Comparison of ENCODE assay signal across 10 cellular contexts in the genomic region with DNA sequence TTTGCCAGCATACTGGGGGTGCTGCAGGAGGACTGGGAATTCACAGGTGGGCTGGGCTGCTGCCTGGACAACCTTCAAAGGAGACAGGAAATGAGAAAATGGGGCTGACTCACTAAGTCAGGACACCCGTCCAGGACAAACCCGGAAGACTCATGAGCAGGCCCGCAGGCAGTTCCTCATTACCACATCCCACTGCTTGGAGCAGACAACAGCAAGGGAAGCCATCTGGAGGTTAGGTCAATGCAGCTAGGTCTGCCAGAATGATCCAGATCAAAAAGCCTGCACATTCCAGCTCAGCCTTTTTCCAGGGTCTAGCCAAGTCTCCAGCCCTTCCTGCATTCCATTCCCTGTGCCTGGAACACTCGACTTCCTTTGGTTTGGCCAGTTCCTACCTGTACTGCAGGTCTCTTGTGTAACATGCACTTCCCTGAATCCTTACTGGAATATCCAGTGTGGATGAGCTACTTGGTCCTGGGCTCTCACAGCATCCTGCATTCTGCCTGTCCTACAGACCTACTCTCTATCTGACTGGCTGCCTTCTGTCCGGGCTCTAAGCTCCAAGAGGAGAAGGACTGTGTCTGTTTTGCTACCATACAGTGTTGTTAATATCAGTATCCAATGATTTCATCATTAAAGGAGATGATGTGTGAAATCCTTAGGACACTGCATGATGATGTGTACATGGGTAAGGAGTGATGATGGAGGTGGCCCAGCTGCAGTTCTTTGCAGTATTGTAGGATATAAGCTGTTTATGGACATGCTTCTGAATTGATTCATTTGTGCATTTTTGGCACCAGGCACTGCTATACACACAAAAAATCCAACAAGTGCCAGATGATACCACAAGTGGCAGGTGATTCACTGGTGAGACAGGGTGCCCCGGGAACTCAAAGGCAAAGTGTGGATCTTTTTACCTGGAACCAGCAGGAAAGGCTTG.
A peak's percentile ranks its signal among the peaks of the same experiment; 100 is the strongest.
DNase-seq lines count a peak whose midpoint lies in the region; ATAC-seq and TF ChIP-seq lines count a peak whose summit lies in the region.
"Had no signal": no experiment of that assay in that cellular context is flagged by ENCODE, and none has a peak within 500 bp of the region (broad histone marks: within the 10 kb centered on the region; RNA-seq: fewer than 3 reads in every experiment).

No MANE protein-coding gene starts in this region.

- H3K4me3 ChIP-seq in GM23248 (no peak overlapping the region), PC-3 (ENCODE audit: low read length) (peak overlapping the region; percentile 51), esophagus squamous epithelium (no peak overlapping the region), prostate gland (no peak overlapping the region)

- peaks cover 44% of the 10 kb centered on the region for H3F3A ChIP-seq in GM23248 (ENCODE audit: insufficient read depth)
- H3F3A ChIP-seq in PC-3 (ENCODE audit: low read length, unreplicated experiment), result no peaks in the 10 kb centered on the region

- H3K4me2 ChIP-seq in GM23248 (ENCODE audit: unreplicated experiment) (peak overlapping the region; percentile 64), PC-3 (ENCODE audit: low read length) (peak overlapping the region; percentile 78)
- H3K4me2 ChIP-seq: KMS-11 had no signal

- H3K36me3 ChIP-seq in GM23248 (ENCODE audit: low read depth), result no peaks in the 10 kb centered on the region
- no peaks in the 10 kb centered on the region for H3K36me3 ChIP-seq in PC-3 (ENCODE audit: low read depth, low read length)
- no peaks in the 10 kb centered on the region for H3K36me3 ChIP-seq in esophagus squamous epithelium
- H3K36me3 ChIP-seq in prostate gland, result no peaks in the 10 kb centered on the region

- CTCF ChIA-PET in PC-3 (lab: Charles Lee), result interaction anchor here (0.5 kb wide), 2 partner anchors 343 to 539 kb away, joined by 3 to 5 read pairs; no protein-coding TSS in a partner anchor

- H3K27ac Mint-ChIP-seq in activated naive CD4-positive, alpha-beta T cell treated with anti-CD3 and anti-CD28 coated beads, Interleukin-2, amount 50 U/mL, for 72 hours, result no peak overlapping the region
- H3K27ac Mint-ChIP-seq: naive thymus-derived CD8-positive, alpha-beta T cell had no signal

- no peaks in the 10 kb centered on the region for H3K9me3 ChIP-seq in GM23248 (ENCODE audit: low read depth)
- no peaks in the 10 kb centered on the region for H3K9me3 ChIP-seq in PC-3 (ENCODE audit: low read length)
- H3K9me3 ChIP-seq in esophagus squamous epithelium, result no peaks in the 10 kb centered on the region
- no peaks in the 10 kb centered on the region for H3K9me3 ChIP-seq in prostate gland

- no peaks in the 10 kb centered on the region for H3K27me3 ChIP-seq in GM23248 (replicated peaks; ENCODE audit: insufficient read depth)
- no peaks in the 10 kb centered on the region for H3K27me3 ChIP-seq in PC-3 (ENCODE audit: low read length)
- peaks cover 0 to 12% (median 0%) of the 10 kb centered on the region in 4 donors for H3K27me3 ChIP-seq in esophagus squamous epithelium
- no peaks in the 10 kb centered on the region for H3K27me3 ChIP-seq in prostate gland (replicated peaks; ENCODE audit: insufficient read depth)

- H4K20me1 ChIP-seq in GM23248 (ENCODE audit: insufficient read depth) (no peaks in the 10 kb centered on the region), PC-3 (ENCODE audit: low read length) (no peaks in the 10 kb centered on the region)

- TF ChIP-seq POLR2A in esophagus squamous epithelium (IDR thresholded peaks at IDR 0.05), result no peak
- TF ChIP-seq POLR2A in prostate gland (IDR thresholded peaks at IDR 0.05), result no peak

- H3K79me2 ChIP-seq in GM23248 (ENCODE audit: insufficient read depth), result no peaks in the 10 kb centered on the region
- H3K79me2 ChIP-seq in PC-3 (ENCODE audit: low read length), result no peaks in the 10 kb centered on the region

- H3K4me1 ChIP-seq in GM23248 (ENCODE audit: insufficient read depth) (peaks cover 32% of the 10 kb centered on the region), PC-3 (ENCODE audit: insufficient read depth, low read length) (peaks cover 43% of the 10 kb centered on the region), esophagus squamous epithelium (peaks cover 0 to 39% (median 5%) of the 10 kb centered on the region in 3 donors), prostate gland (replicated peaks) (no peaks in the 10 kb centered on the region)

- no peaks in the 10 kb centered on the region for H3K36me3 Mint-ChIP-seq in activated naive CD4-positive, alpha-beta T cell treated with anti-CD3 and anti-CD28 coated beads, Interleukin-2, amount 50 U/mL, for 72 hours
- H3K36me3 Mint-ChIP-seq: naive thymus-derived CD8-positive, alpha-beta T cell had no signal

- H3K27ac ChIP-seq in GM23248 (peak overlapping the region; percentile 94), PC-3 (ENCODE audit: low read length) (peak overlapping the region; percentile 99), esophagus squamous epithelium (peak overlapping the region; percentile 35 to 69 (median 44)), prostate gland (no peak overlapping the region)
- H3K27ac ChIP-seq: KMS-11 had no signal

- H3K9ac ChIP-seq in GM23248, result peak overlapping the region; percentile 72
- H3K9ac ChIP-seq in PC-3 (ENCODE audit: low read length), result peak overlapping the region; percentile 83
- H3K9ac ChIP-seq: KMS-11 had no signal

- DNase-seq in GM23248 (peak; percentile 96), PC-3 (peak; percentile 95), esophagus squamous epithelium (lab: John Stamatoyannopoulos, UW) (no peak), prostate gland (ENCODE audit: low spot score) (peak; percentile 64), NCI-H2171 (lab: John Stamatoyannopoulos, UW) (no peak)
- DNase-seq in activated naive CD4-positive, alpha-beta T cell treated with anti-CD3 and anti-CD28 coated beads, Interleukin-2, amount 50 U/mL, for 72 hours (ENCODE audit: low spot score in 2 of 2), result no peak
- DNase-seq: activated CD8-positive, alpha-beta memory T cell treated with anti-CD3 and anti-CD28 coated beads, Interleukin-2, amount 50 U/mL, for 48 hours; naive thymus-derived CD8-positive, alpha-beta T cell had no signal

- WGBS in GM23248 (ENCODE audit: low coverage in 1 of 2, low lambda C conversion rate in 2 of 2, missing lambda C conversion rate in 2 of 2), 2 experiments, result 15 to 17% methylated on average over 5 to 6 of the region's 6 CpGs
- WGBS in esophagus squamous epithelium, 2 donors, result 25 to 48% methylated on average over 5 to 6 of the region's 6 CpGs
- whole genome bisulfite sequencing in prostate gland, result 26% methylated on average over 6 of the region's 6 CpGs

- in situ Hi-C loops in GM23248 (cut with MboI), result no loop called here

- intact Hi-C loops in PC-3 (cut with micrococcal nuclease), result loop anchor here (2.0 to 10.0 kb wide), 5 partner anchors 226 to 616 kb away; a partner anchor contains a TSS
- intact Hi-C loops in esophagus squamous epithelium (cut with DNase I), result no loop called here
- intact Hi-C loops in prostate gland (cut with DNase I), result no loop called here

- TF ChIP-seq CTCF in PC-3 (conservative IDR thresholded peaks at IDR 0.05; ENCODE audit: low read depth, low read length), result no peak
- no peak for TF ChIP-seq CTCF in esophagus squamous epithelium (IDR thresholded peaks at IDR 0.05)
- TF ChIP-seq CTCF in prostate gland (IDR thresholded peaks at IDR 0.05), result no peak

- POLR2A ChIA-PET in PC-3 (lab: Charles Lee; ENCODE audit: unreplicated experiment), result no interaction called here

- peak; percentile 80 for ATAC-seq in PC-3
- ATAC-seq in HG03520 (IDR thresholded peaks at IDR 0.05; ENCODE audit: unreplicated experiment), result no peak
- no peak for ATAC-seq in activated naive CD4-positive, alpha-beta T cell treated with anti-CD3 and anti-CD28 coated beads, Interleukin-2, amount 50 U/mL, for 72 hours
- ATAC-seq: naive thymus-derived CD8-positive, alpha-beta T cell had no signal

- peaks cover 5 to 17% of the 10 kb centered on the region in 2 donors for H3K9me3 Mint-ChIP-seq in activated naive CD4-positive, alpha-beta T cell treated with anti-CD3 and anti-CD28 coated beads, Interleukin-2, amount 50 U/mL, for 72 hours

- no peak overlapping the region for H2AFZ ChIP-seq in GM23248
- no peak overlapping the region for H2AFZ ChIP-seq in PC-3 (ENCODE audit: low read length)

- BruUV-seq in PC-3 (replicated peaks; lab: Mats Ljungman, UMichigan), result TSS peak; percentile 51

- H3K9me2 ChIP-seq in GM23248 (ENCODE audit: insufficient read depth), result no peaks in the 10 kb centered on the region
- no peaks in the 10 kb centered on the region for H3K9me2 ChIP-seq in PC-3 (replicated peaks; ENCODE audit: low read length)

Comparison
In these comparisons a context has a peak if more than half of its experiments do, and no peak if none do; other contexts are left out.
1. DNase-seq: peak in GM23248 (single experiment), PC-3 (single experiment) and prostate gland (single experiment); none in esophagus squamous epithelium (single experiment), NCI-H2171 (single experiment) and activated naive CD4-positive, alpha-beta T cell treated with anti-CD3 and anti-CD28 coated beads, Interleukin-2, amount 50 U/mL, for 72 hours (0 of 2).
2. H3K27ac ChIP-seq: peak in GM23248 (single experiment), PC-3 (single experiment) and esophagus squamous epithelium (4 of 4); none in prostate gland (0 of 2).